9 cellular contexts compared by ENCODE assay signal in the genomic region with DNA sequence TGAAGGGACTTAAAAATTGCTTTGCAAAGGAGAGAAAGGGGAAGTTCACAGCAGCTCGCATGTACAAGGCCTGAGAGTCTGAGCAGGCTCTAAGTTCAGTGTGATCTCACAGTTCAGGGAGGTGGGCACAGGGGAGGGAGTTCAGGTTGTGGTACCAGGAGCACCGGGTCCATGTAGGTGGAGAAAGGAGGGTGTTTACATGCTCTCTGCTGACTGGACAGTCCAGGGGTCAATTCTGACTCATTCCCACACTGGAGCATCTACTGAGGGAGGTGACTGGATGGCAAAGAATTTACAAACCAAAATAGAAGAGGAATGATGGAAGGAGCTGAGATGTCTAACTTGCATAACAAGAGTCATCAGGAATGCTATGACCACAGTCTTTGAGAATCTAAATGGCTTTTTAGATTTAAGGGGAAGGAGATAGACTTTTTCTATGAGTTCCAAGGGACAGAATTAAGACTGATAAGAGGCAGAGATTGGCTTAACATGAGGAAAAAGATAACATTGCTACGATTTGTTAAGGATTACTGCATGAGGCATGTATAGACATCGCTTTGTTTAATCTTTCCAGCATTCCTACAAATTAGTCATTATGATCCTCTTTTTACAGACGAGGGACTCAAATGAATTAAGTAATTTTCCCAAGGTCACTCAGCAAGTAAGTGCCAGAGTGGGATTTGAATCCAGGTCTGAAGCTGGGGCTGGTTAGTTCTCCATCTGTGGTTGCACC. TPM values are rescaled to one million over a fixed set of nuclear protein-coding genes. Genes with fewer than 3 reads are reported as not detected.
DNase-seq lines count a peak whose midpoint lies in the region; ATAC-seq and TF ChIP-seq lines count a peak whose summit lies in the region.
"Had no signal": no experiment of that assay in that cellular context is flagged by ENCODE, and none has a peak within 500 bp of the region (broad histone marks: within the 10 kb centered on the region; RNA-seq: fewer than 3 reads in every experiment).

No MANE protein-coding gene starts in this region.

- H3K9me3 ChIP-seq in skeletal muscle satellite cell (replicated peaks; ENCODE audit: low read length), result no peaks in the 10 kb centered on the region
- H3K9me3 ChIP-seq: ovary had no signal

- H3K4me2 ChIP-seq in skeletal muscle satellite cell (ENCODE audit: low read length), result peak overlapping the region; percentile 61

- no peak for TF ChIP-seq CTCF in HFF-Myc (IDR thresholded peaks at IDR 0.05; ENCODE audit: low read depth, low read length, missing control alignments)
- TF ChIP-seq CTCF in foreskin keratinocyte (conservative IDR thresholded peaks at IDR 0.05), result no peak
- no peak for TF ChIP-seq CTCF in dorsolateral prefrontal cortex (IDR thresholded peaks at IDR 0.05 in 54 of 56, conservative IDR thresholded peaks at IDR 0.05 in 2 of 56; ENCODE audit: low read depth in 1 of 56, partially characterized antibody in 56 of 56)

- H3K9ac ChIP-seq in skeletal muscle satellite cell (ENCODE audit: low read depth, low read length), result peak overlapping the region; percentile 59

- H3K4me3 ChIP-seq in HFF-Myc (replicated peaks; ENCODE audit: low read depth, low read length), result no peak overlapping the region
- peak overlapping the region; percentile 31 for H3K4me3 ChIP-seq in skeletal muscle satellite cell (ENCODE audit: low read length)
- no peak overlapping the region for H3K4me3 ChIP-seq in dorsolateral prefrontal cortex
- H3K4me3 ChIP-seq: ovary had no signal

- H3K27me3 ChIP-seq in foreskin keratinocyte (no peaks in the 10 kb centered on the region), skeletal muscle satellite cell (ENCODE audit: control insufficient read depth, insufficient read depth, low read length) (no peaks in the 10 kb centered on the region), dorsolateral prefrontal cortex (no peaks in the 10 kb centered on the region)
- H3K27me3 ChIP-seq: ovary had no signal

- ATAC-seq in foreskin keratinocyte (peak; percentile 93), GM21529 (IDR thresholded peaks at IDR 0.05; ENCODE audit: unreplicated experiment) (no peak), GM21367 (IDR thresholded peaks at IDR 0.05; ENCODE audit: unreplicated experiment) (no peak)

- intact Hi-C loops in dorsolateral prefrontal cortex (cut with DNase I), result no loop called here

- H3K27ac ChIP-seq in foreskin keratinocyte, result no peak overlapping the region
- H3K27ac ChIP-seq in dorsolateral prefrontal cortex, result no peak overlapping the region
- H3K27ac ChIP-seq: ovary had no signal

- H3K4me1 ChIP-seq in foreskin keratinocyte (peaks cover 14% of the 10 kb centered on the region), skeletal muscle satellite cell (ENCODE audit: control insufficient read depth, insufficient read depth, low read length) (peaks cover 25% of the 10 kb centered on the region)

- peaks cover 14% of the 10 kb centered on the region for H3K36me3 ChIP-seq in skeletal muscle satellite cell (ENCODE audit: insufficient read depth, low read length)
- H3K36me3 ChIP-seq: ovary had no signal

- DNase-seq in HFF-Myc (ENCODE audit: extremely low read depth, low read depth) (peak; percentile 83), SW 1271 (lab: John Stamatoyannopoulos, UW) (peak; percentile 87 to 96), foreskin keratinocyte (peak; percentile 90 to 94), GM19240 (ENCODE audit: insufficient read length, low spot score) (no peak), dorsolateral prefrontal cortex (no peak)
- DNase-seq: ovary had no signal

RNA-seq across cellular contexts. Expression of a gene that starts 29.9 kb away (rescaled TPM):
- total RNA-seq in foreskin keratinocyte, result 21.7 and 23.2 TPM in 2 replicates
- 11.3 and 15.1 TPM in 2 replicates for polyA plus RNA-seq in foreskin keratinocyte
- total RNA-seq in skeletal muscle satellite cell (2012; rRNA removed), result 10.6 and 17.3 TPM in 2 replicates
- total RNA-seq in dorsolateral prefrontal cortex, result 10 to 100 TPM in 113 of 120 experiments, 1 to 10 TPM in 7; 8.2 to 24.0 (median 13.7) TPM

RNA-seq across cellular contexts. Expression of a gene that starts 30.2 kb away (rescaled TPM):
- 40.8 and 45.3 TPM in 2 replicates for total RNA-seq in foreskin keratinocyte
- 72.1 and 74.2 TPM in 2 replicates for polyA plus RNA-seq in foreskin keratinocyte
- 23.6 and 38.2 TPM in 2 replicates for total RNA-seq in skeletal muscle satellite cell (2012; rRNA removed)
- total RNA-seq in dorsolateral prefrontal cortex, result 10 to 100 TPM; 17.7 to 50.8 (median 30.9) TPM

RNA-seq across cellular contexts. Expression of a gene that starts 47.4 kb away (rescaled TPM):
- total RNA-seq in foreskin keratinocyte (20.9 and 23.3 TPM in 2 replicates), dorsolateral prefrontal cortex (10 to 100 TPM; 12.5 to 25.9 (median 18.5) TPM)
- polyA plus RNA-seq in foreskin keratinocyte, result 5.6 and 8.4 TPM in 2 replicates
- 17.0 TPM in 2 replicates for total RNA-seq in skeletal muscle satellite cell (2012; rRNA removed)

Comparison
In these comparisons a context has a peak if more than half of its experiments do, and no peak if none do; other contexts are left out.
1. DNase-seq: peak in HFF-Myc (single experiment), SW 1271 (2 of 2) and foreskin keratinocyte (2 of 2); none in GM19240 (single experiment) and dorsolateral prefrontal cortex (0 of 10).